In the genomic region with DNA sequence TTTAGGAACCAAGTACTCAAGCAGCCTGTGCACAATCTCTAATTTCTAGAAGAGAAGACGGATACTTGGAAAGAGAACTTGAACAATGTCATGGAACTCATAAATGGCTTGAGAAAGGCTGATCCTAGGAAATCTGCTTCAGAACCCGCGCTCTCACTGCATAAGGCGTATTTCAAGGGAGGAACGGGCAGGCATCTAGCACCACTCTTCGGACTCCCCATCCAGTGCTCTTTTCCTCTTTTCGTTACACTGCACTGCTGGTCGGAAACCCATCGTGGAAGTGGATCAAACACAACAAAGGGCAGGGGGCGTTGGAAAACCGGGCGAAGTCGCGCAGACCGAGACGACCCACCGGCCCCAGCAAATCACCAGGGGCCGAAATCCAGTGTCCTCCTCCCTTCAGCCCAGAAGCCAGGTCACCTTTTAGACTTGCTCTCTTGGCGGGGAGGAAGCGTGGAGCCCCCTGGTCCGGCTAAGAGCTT, we compare ENCODE assay signal across 8 cellular contexts. TPM values are rescaled to one million over a fixed set of nuclear protein-coding genes. Genes with fewer than 3 reads are reported as not detected.
DNase-seq lines count a peak whose midpoint lies in the region; ATAC-seq and TF ChIP-seq lines count a peak whose summit lies in the region.

No MANE protein-coding gene starts in this region.

- no peaks in the 10 kb centered on the region for H3K27me3 Mint-ChIP-seq in activated CD8-positive, alpha-beta memory T cell treated with anti-CD3 and anti-CD28 coated beads, Interleukin-2, amount 10 ng/mL, durations not matched to agents 7 days and 5 days
- no peaks in the 10 kb centered on the region for H3K27me3 Mint-ChIP-seq in T-helper 17 cell

- peaks cover 10% of the 10 kb centered on the region for H3K4me1 ChIP-seq in ovary (ENCODE audit: insufficient read depth)

- ATAC-seq in activated CD8-positive, alpha-beta memory T cell treated with anti-CD3 and anti-CD28 coated beads, Interleukin-2, amount 10 ng/mL, durations not matched to agents 7 days and 5 days = peak; percentile 3
- ATAC-seq in T-helper 17 cell (no peak), GM21526 (IDR thresholded peaks at IDR 0.05; ENCODE audit: low FRiP score, unreplicated experiment) (no peak), HG02623 (IDR thresholded peaks at IDR 0.05; ENCODE audit: unreplicated experiment) (no peak)

- no peak for TF ChIP-seq POLR2A in ovary (IDR thresholded peaks at IDR 0.05)

- DNase-seq in activated CD8-positive, alpha-beta memory T cell treated with anti-CD3 and anti-CD28 coated beads, Interleukin-2, amount 10 ng/mL, durations not matched to agents 7 days and 5 days = no peak
- DNase-seq in activated CD8-positive, alpha-beta memory T cell treated with anti-CD3 and anti-CD28 coated beads for 24 hours = no peak
- DNase-seq in T-helper 17 cell (no peak), fibroblast of pulmonary artery (ENCODE audit: low read depth) (no peak), ovary (no peak), ecto neural progenitor cell (ENCODE audit: low spot score) (no peak)

- CTCF ChIA-PET in activated CD8-positive, alpha-beta memory T cell treated with anti-CD3 and anti-CD28 coated beads, Interleukin-2, amount 10 ng/mL, durations not matched to agents 7 days and 5 days (lab: Charles Lee) = interaction anchor here (2.5 to 3.4 kb wide), 3 partner anchors 9 to 266 kb away, joined by 14 to 25 read pairs (median 14); no protein-coding TSS in a partner anchor

- peaks cover 46% of the 10 kb centered on the region for H3K4me1 Mint-ChIP-seq in activated CD8-positive, alpha-beta memory T cell treated with anti-CD3 and anti-CD28 coated beads, Interleukin-2, amount 10 ng/mL, durations not matched to agents 7 days and 5 days
- peaks cover 33% of the 10 kb centered on the region for H3K4me1 Mint-ChIP-seq in T-helper 17 cell

- H3K4me3 ChIP-seq in fibroblast of pulmonary artery (replicated peaks; ENCODE audit: low read depth, low read length) (peak overlapping the region; percentile 90), ovary (peak overlapping the region; percentile 59)

- H3K4me3 Mint-ChIP-seq in activated CD8-positive, alpha-beta memory T cell treated with anti-CD3 and anti-CD28 coated beads, Interleukin-2, amount 10 ng/mL, durations not matched to agents 7 days and 5 days = peak overlapping the region; percentile 94
- peak overlapping the region; percentile 96 for H3K4me3 Mint-ChIP-seq in T-helper 17 cell

- no peak for TF ChIP-seq EP300 in ovary (IDR thresholded peaks at IDR 0.05)

- 4 to 7% (median 4%) methylated on average over 21 of the region's 21 CpGs for WGBS in ovary, 3 donors

- H3K36me3 Mint-ChIP-seq in activated CD8-positive, alpha-beta memory T cell treated with anti-CD3 and anti-CD28 coated beads, Interleukin-2, amount 10 ng/mL, durations not matched to agents 7 days and 5 days = peaks cover 22% of the 10 kb centered on the region
- no peaks in the 10 kb centered on the region for H3K36me3 Mint-ChIP-seq in T-helper 17 cell (ENCODE audit: low read depth)

- intact Hi-C loops in ovary (cut with DNase I) = no loop called here

- no peaks in the 10 kb centered on the region for H3K9me3 Mint-ChIP-seq in activated CD8-positive, alpha-beta memory T cell treated with anti-CD3 and anti-CD28 coated beads, Interleukin-2, amount 10 ng/mL, durations not matched to agents 7 days and 5 days (ENCODE audit: low read depth)

- no peaks in the 10 kb centered on the region for H3K27me3 ChIP-seq in ovary

- no peaks in the 10 kb centered on the region for H3K9me3 ChIP-seq in T-helper 17 cell (ENCODE audit: control insufficient read depth, low read length, poor library complexity, severe bottlenecking)
- H3K9me3 ChIP-seq in ovary = no peaks in the 10 kb centered on the region

- TF ChIP-seq CTCF in fibroblast of pulmonary artery (IDR thresholded peaks at IDR 0.05; ENCODE audit: low read length, missing control alignments) (no peak), ovary (IDR thresholded peaks at IDR 0.05) (no peak)

- peak overlapping the region; percentile 96 for H3K27ac Mint-ChIP-seq in activated CD8-positive, alpha-beta memory T cell treated with anti-CD3 and anti-CD28 coated beads, Interleukin-2, amount 10 ng/mL, durations not matched to agents 7 days and 5 days
- peak overlapping the region; percentile 96 for H3K27ac Mint-ChIP-seq in T-helper 17 cell

- H3K36me3 ChIP-seq in ovary = no peaks in the 10 kb centered on the region

- peak overlapping the region; percentile 93 to 96 for H3K27ac ChIP-seq in ovary

RNA-seq across cellular contexts. Expression of a gene that starts 0.5 kb away (rescaled TPM):
- total RNA-seq in activated CD8-positive, alpha-beta memory T cell treated with anti-CD3 and anti-CD28 coated beads, Interleukin-2, amount 10 ng/mL, durations not matched to agents 7 days and 5 days = 10 to 100 TPM; 31.2 to 32.3 TPM
- 10 to 100 TPM; 17.5 to 17.6 TPM for total RNA-seq in T-helper 17 cell
- total RNA-seq in ovary = 10 to 100 TPM in 5 of 7 donors, 1 to 10 TPM in 2; 8.6 to 15.2 (median 10.4) TPM
- polyA plus RNA-seq in ovary = 1 to 10 TPM; 4.2 to 4.8 TPM

RNA-seq across cellular contexts. Expression of a gene that starts 10.6 kb away (rescaled TPM):
- 10 to 100 TPM; 27.6 to 27.8 TPM for total RNA-seq in activated CD8-positive, alpha-beta memory T cell treated with anti-CD3 and anti-CD28 coated beads, Interleukin-2, amount 10 ng/mL, durations not matched to agents 7 days and 5 days
- total RNA-seq in T-helper 17 cell (10 to 100 TPM; 14.3 to 14.4 TPM), ovary (10 to 100 TPM; 20.7 to 34.2 (median 29.3) TPM)
- polyA plus RNA-seq in ovary = 10 to 100 TPM; 18.0 to 34.8 TPM
